Comparison of ENCODE assay signal across 25 cellular contexts in genomic region chr19:7900401-7900870, GRCh38. TPM values are rescaled to one million over a fixed set of nuclear protein-coding genes. Genes with fewer than 3 reads are reported as not detected.
"Had no signal": no experiment of that assay in that cellular context is flagged by ENCODE, and none has a peak within 500 bp of the region (broad histone marks: within the 10 kb centered on the region; RNA-seq: fewer than 3 reads in every experiment).

No MANE protein-coding gene starts in this region.

- H3K27ac ChIP-seq: colonic mucosa, hepatocyte, sigmoid colon, thyroid gland had no signal

- H3K9me3 ChIP-seq: colonic mucosa, sigmoid colon, thyroid gland had no signal

- H3K27ac Mint-ChIP-seq: activated CD8-positive, alpha-beta T cell treated with anti-CD3 and anti-CD28 coated beads, Interleukin-2, amount 10 ng/mL, durations not matched to agents 7 days and 5 days; activated naive CD4-positive, alpha-beta T cell treated with anti-CD3 and anti-CD28 coated beads, Interleukin-2, amount 10 ng/mL, durations not matched to agents 7 days and 5 days; activated naive CD8-positive, alpha-beta T cell treated with anti-CD3 and anti-CD28 coated beads, Interleukin-2, amount 50 U/mL, for 24 hours; brain; nephron progenitor cell had no signal

- ATAC-seq: activated CD8-positive, alpha-beta T cell treated with anti-CD3 and anti-CD28 coated beads, Interleukin-2, amount 10 ng/mL, durations not matched to agents 7 days and 5 days; activated naive CD8-positive, alpha-beta T cell treated with anti-CD3 and anti-CD28 coated beads, Interleukin-2, amount 50 U/mL, for 24 hours; activated T-cell treated with anti-CD3 and anti-CD28 coated beads, Interleukin-2, amount 50 U/mL, for 4 hours; left colon had no signal

- H3K27me3 ChIP-seq: colonic mucosa, hepatocyte, thyroid gland had no signal

- H3K4me3 Mint-ChIP-seq: activated CD8-positive, alpha-beta T cell treated with anti-CD3 and anti-CD28 coated beads, Interleukin-2, amount 10 ng/mL, durations not matched to agents 7 days and 5 days; activated naive CD4-positive, alpha-beta T cell treated with anti-CD3 and anti-CD28 coated beads, Interleukin-2, amount 10 ng/mL, durations not matched to agents 7 days and 5 days; activated naive CD8-positive, alpha-beta T cell treated with anti-CD3 and anti-CD28 coated beads, Interleukin-2, amount 50 U/mL, for 24 hours; activated T-cell treated with anti-CD3 and anti-CD28 coated beads, Interleukin-2, amount 50 U/mL, for 4 hours; central memory CD8-positive, alpha-beta T cell; nephron progenitor cell had no signal

- H3K36me3 ChIP-seq: colonic mucosa, sigmoid colon, thyroid gland had no signal

- DNase-seq: activated CD4-positive, alpha-beta T cell treated with anti-CD3 and anti-CD28 coated beads for 48 hours; activated CD4-positive, CD25-positive, alpha-beta regulatory T cell; activated CD8-positive, alpha-beta T cell treated with anti-CD3 and anti-CD28 coated beads, Interleukin-2, amount 10 ng/mL, durations not matched to agents 7 days and 5 days; activated effector memory CD4-positive, alpha-beta T cell treated with Interleukin-2 at 50 U/mL for 16 hours; activated naive CD4-positive, alpha-beta T cell treated with anti-CD3 and anti-CD28 coated beads, Interleukin-2, amount 10 ng/mL, durations not matched to agents 7 days and 5 days; activated naive CD8-positive, alpha-beta T cell treated with anti-CD3 and anti-CD28 coated beads, Interleukin-2, amount 50 U/mL, for 24 hours; activated T-cell treated with anti-CD3 and anti-CD28 coated beads, Interleukin-2, amount 50 U/mL, for 4 hours; anterior cingulate cortex; colonic mucosa; left colon; nephron progenitor cell; sigmoid colon; stimulated activated CD4-positive, alpha-beta T cell treated with anti-CD3 and anti-CD28 coated beads, Interleukin-12 subunit alpha, Interleukin-12 subunit beta, amount 100 ng/mL, for 4 hours; stimulated activated CD4-positive, alpha-beta T cell treated with anti-CD3 and anti-CD28 coated beads, Interleukin-1b, Interleukin-23, amount 100 ng/mL, for 48 hours; stimulated activated CD8-positive, alpha-beta memory T cell treated with anti-CD3 and anti-CD28 coated beads, Interleukin-4, amount 100 ng/mL, for 48 hours; stimulated activated naive CD4-positive, alpha-beta T cell; T-helper 1 cell; T1000; thyroid gland had no signal

- H3K9me3 Mint-ChIP-seq: activated naive CD4-positive, alpha-beta T cell treated with anti-CD3 and anti-CD28 coated beads, Interleukin-2, amount 10 ng/mL, durations not matched to agents 7 days and 5 days; activated naive CD8-positive, alpha-beta T cell treated with anti-CD3 and anti-CD28 coated beads, Interleukin-2, amount 50 U/mL, for 24 hours; activated T-cell treated with anti-CD3 and anti-CD28 coated beads, Interleukin-2, amount 50 U/mL, for 4 hours; central memory CD8-positive, alpha-beta T cell; nephron progenitor cell had no signal

- H3K27me3 Mint-ChIP-seq: central memory CD8-positive, alpha-beta T cell had no signal

- H3K4me3 ChIP-seq: colonic mucosa, hepatocyte, sigmoid colon, thyroid gland had no signal

RNA-seq across cellular contexts. Expression of gene LRRC8E, which starts 12.1 kb away (rescaled TPM):
- total RNA-seq: activated CD8-positive, alpha-beta T cell treated with anti-CD3 and anti-CD28 coated beads, Interleukin-2, amount 10 ng/mL, durations not matched to agents 7 days and 5 days; sigmoid colon had no signal

RNA-seq across cellular contexts. Expression of gene TGFBR3L, which starts 14.2 kb away (rescaled TPM):
- total RNA-seq: colonic mucosa, hepatocyte, lung microvascular endothelial cell, thyroid gland, urinary bladder had no signal
- polyA plus RNA-seq: sigmoid colon had no signal

RNA-seq across cellular contexts. Expression of gene CTXN1, which starts 25.5 kb away (rescaled TPM):
- total RNA-seq: esophagus mucosa had no signal
